In genomic region chr13:94312511-94313191, GRCh38 we compare ENCODE assay signal across 9 cellular contexts.
DNase-seq lines count a peak whose midpoint lies in the region; ATAC-seq and TF ChIP-seq lines count a peak whose summit lies in the region.
"Had no signal": no experiment of that assay in that cellular context is flagged by ENCODE, and none has a peak within 500 bp of the region (broad histone marks: within the 10 kb centered on the region; RNA-seq: fewer than 3 reads in every experiment).

No MANE protein-coding gene starts in this region.

- peaks cover 51% of the 10 kb centered on the region for H3K4me1 Mint-ChIP-seq in nephron

- no peak for TF ChIP-seq CTCF in nephron (IDR thresholded peaks at IDR 0.05; ENCODE audit: unreplicated experiment in 3 of 3)

- H3K4me3 Mint-ChIP-seq in nephron, result peak overlapping the region in 2 of 3 experiments; percentile 18 to 38

- ATAC-seq in GM18909 (IDR thresholded peaks at IDR 0.05; ENCODE audit: poor library complexity, unreplicated experiment), result peak; percentile 70
- peak; percentile 77 for ATAC-seq in HG02763 (IDR thresholded peaks at IDR 0.05; ENCODE audit: unreplicated experiment)
- ATAC-seq in GM18861 (IDR thresholded peaks at IDR 0.05; ENCODE audit: unreplicated experiment), result no peak

- H3K27me3 Mint-ChIP-seq in nephron (ENCODE audit: low read depth), result no peaks in the 10 kb centered on the region

- H3K27ac Mint-ChIP-seq in nephron, result peak overlapping the region; percentile 70 to 90 (median 89)

- DNase-seq in NCI-H69 (lab: John Stamatoyannopoulos, UW) (peak; percentile 98), dedifferentiated amniotic fluid mesenchymal stem cell (ENCODE audit: extremely low spot score) (no peak), SK-N-DZ (ENCODE audit: low spot score) (no peak)
- DNase-seq in stimulated activated CD8-positive, alpha-beta memory T cell treated with anti-CD3 and anti-CD28 coated beads, Interleukin-4, amount 100 ng/mL, for 48 hours, result no peak
- DNase-seq: effector CD4-positive, alpha-beta T cell had no signal

- peaks cover 17% of the 10 kb centered on the region for H3K36me3 Mint-ChIP-seq in nephron (ENCODE audit: low read depth)

- no peaks in the 10 kb centered on the region for H3K9me3 Mint-ChIP-seq in nephron
